16 cellular contexts compared by ENCODE assay signal in genomic region chr2:34492781-34493455, GRCh38.
"Had no signal": no experiment of that assay in that cellular context is flagged by ENCODE, and none has a peak within 500 bp of the region (broad histone marks: within the 10 kb centered on the region; RNA-seq: fewer than 3 reads in every experiment).

No MANE protein-coding gene starts in this region.

- DNase-seq: activated CD4-positive, alpha-beta T cell treated with anti-CD3 and anti-CD28 coated beads for 4 hours; activated CD8-positive, alpha-beta memory T cell treated with anti-CD3 and anti-CD28 coated beads, Interleukin-2, amount 50 U/mL, for 4 hours; activated CD8-positive, alpha-beta T cell treated with anti-CD3 and anti-CD28 coated beads, Interleukin-2, amount 10 ng/mL, durations not matched to agents 7 days and 5 days; activated effector memory CD4-positive, alpha-beta T cell treated with anti-CD3 and anti-CD28 coated beads, Interleukin-2, amount 50 U/mL, for 16 hours; activated T-cell treated with anti-CD3 and anti-CD28 coated beads, Interleukin-2, amount 50 U/mL, for 48 hours; adrenal gland; caudate nucleus; colonic mucosa; mesenchymal stem cell; naive thymus-derived CD8-positive, alpha-beta T cell; stimulated activated CD4-positive, alpha-beta T cell treated with anti-CD3 and anti-CD28 coated beads, Interleukin-4, amount 100 ng/mL, for 24 hours; stimulated activated naive CD4-positive, alpha-beta T cell; substantia nigra had no signal

- H3K27me3 Mint-ChIP-seq: activated naive CD4-positive, alpha-beta T cell treated with anti-CD3 and anti-CD28 coated beads, Interleukin-2, amount 50 U/mL, for 24 hours; naive thymus-derived CD8-positive, alpha-beta T cell had no signal

- H3K4me3 Mint-ChIP-seq: activated CD8-positive, alpha-beta T cell treated with anti-CD3 and anti-CD28 coated beads, Interleukin-2, amount 10 ng/mL, durations not matched to agents 7 days and 5 days; activated naive CD4-positive, alpha-beta T cell treated with anti-CD3 and anti-CD28 coated beads, Interleukin-2, amount 50 U/mL, for 24 hours; naive thymus-derived CD8-positive, alpha-beta T cell; T-helper 1 cell treated with Interleukin-12 subunit alpha and Interleukin-12 subunit beta and Interleukin-4 antibody, amounts not matched to agents 30 μg/mL and 1 μg/mL, for 36 hours; WTC11 had no signal

- H3K4me1 Mint-ChIP-seq: activated naive CD4-positive, alpha-beta T cell treated with anti-CD3 and anti-CD28 coated beads, Interleukin-2, amount 50 U/mL, for 24 hours; naive thymus-derived CD8-positive, alpha-beta T cell had no signal

- ATAC-seq: activated CD8-positive, alpha-beta T cell treated with anti-CD3 and anti-CD28 coated beads, Interleukin-2, amount 10 ng/mL, durations not matched to agents 7 days and 5 days; naive thymus-derived CD8-positive, alpha-beta T cell; WTC11 had no signal

- H3K9me3 Mint-ChIP-seq: activated naive CD4-positive, alpha-beta T cell treated with anti-CD3 and anti-CD28 coated beads, Interleukin-2, amount 50 U/mL, for 24 hours had no signal

- H3K36me3 Mint-ChIP-seq: activated naive CD4-positive, alpha-beta T cell treated with anti-CD3 and anti-CD28 coated beads, Interleukin-2, amount 50 U/mL, for 24 hours; naive thymus-derived CD8-positive, alpha-beta T cell had no signal

- H3K27ac Mint-ChIP-seq: activated CD8-positive, alpha-beta T cell treated with anti-CD3 and anti-CD28 coated beads, Interleukin-2, amount 10 ng/mL, durations not matched to agents 7 days and 5 days; activated naive CD4-positive, alpha-beta T cell treated with anti-CD3 and anti-CD28 coated beads, Interleukin-2, amount 50 U/mL, for 24 hours; naive thymus-derived CD8-positive, alpha-beta T cell; T-helper 1 cell treated with Interleukin-12 subunit alpha and Interleukin-12 subunit beta and Interleukin-4 antibody, amounts not matched to agents 30 μg/mL and 1 μg/mL, for 36 hours; WTC11 had no signal
